ENCODE assay signal across 8 cellular contexts in genomic region chr6:27823714-27824247, GRCh38.
A peak's percentile ranks its signal among the peaks of the same experiment; 100 is the strongest.
DNase-seq lines count a peak whose midpoint lies in the region; ATAC-seq and TF ChIP-seq lines count a peak whose summit lies in the region.
"Not testable (repeated sequence)": the region's sequence is repeated elsewhere in the genome, so short reads cannot be mapped to it uniquely, and the experiment has no call there.

No MANE protein-coding gene starts in this region.

- H2AK5ac ChIP-seq in mesenchymal stem cell (ENCODE audit: low read length, severe bottlenecking), result not testable (repeated sequence)

- WGBS in mesenchymal stem cell, result 1% methylated on average over 12 of the region's 36 CpGs

- H3K4me3 ChIP-seq in effector memory CD4-positive, alpha-beta T cell (ENCODE audit: insufficient read depth, low read depth, low read length, poor library complexity, severe bottlenecking), result peak overlapping the region; percentile 39
- H3K4me3 ChIP-seq in mesenchymal stem cell (ENCODE audit: insufficient read depth in 1 of 2, low read depth in 1 of 2, low read length in 2 of 2), result peak overlapping the region in 1 of 2 experiments; percentile 80

- H3K36me3 ChIP-seq in effector memory CD4-positive, alpha-beta T cell (ENCODE audit: control insufficient read depth, insufficient read depth, low read length); mesenchymal stem cell (ENCODE audit: control insufficient read depth in 1 of 2, insufficient read depth in 2 of 2, low read depth in 1 of 2, low read length in 2 of 2): not testable (repeated sequence)

- POLR2A ChIA-PET in activated CD8-positive, alpha-beta T cell treated with anti-CD3 and anti-CD28 coated beads for 36 hours (lab: Charles Lee), result interaction anchor here (0.7 to 9.2 kb wide), 15 partner anchors 12 to 1803 kb away, joined by 3 to 364 read pairs (median 8); a partner anchor contains a TSS

- H2BK120ac ChIP-seq in mesenchymal stem cell (ENCODE audit: low read depth, low read length), result not testable (repeated sequence)

- not testable (repeated sequence) for H3K14ac ChIP-seq in mesenchymal stem cell (ENCODE audit: low read length in 2 of 2)

- not testable (repeated sequence) for H3K4me1 ChIP-seq in effector memory CD4-positive, alpha-beta T cell (ENCODE audit: control insufficient read depth, insufficient read depth, low read length, poor library complexity, severe bottlenecking); mesenchymal stem cell (ENCODE audit: control insufficient read depth, insufficient read depth, low read depth, low read length)

- not testable (repeated sequence) for H2BK12ac ChIP-seq in mesenchymal stem cell (ENCODE audit: low read length in 2 of 2)

- peak; percentile 48 for ATAC-seq in GM21576 (IDR thresholded peaks at IDR 0.05; ENCODE audit: unreplicated experiment)
- ATAC-seq in activated CD8-positive, alpha-beta T cell treated with anti-CD3 and anti-CD28 coated beads for 36 hours, result peak; percentile 82

- not testable (repeated sequence) for H3K27me3 ChIP-seq in effector memory CD4-positive, alpha-beta T cell (replicated peaks; ENCODE audit: control insufficient read depth, insufficient read depth, low read length, poor library complexity, severe bottlenecking); mesenchymal stem cell (ENCODE audit: control insufficient read depth in 1 of 2, insufficient read depth in 1 of 2, low read length in 2 of 2)

- peak overlapping the region; percentile 99 for H3K27ac Mint-ChIP-seq in activated CD8-positive, alpha-beta T cell treated with anti-CD3 and anti-CD28 coated beads for 36 hours

- H3K4me3 Mint-ChIP-seq in activated CD8-positive, alpha-beta T cell treated with anti-CD3 and anti-CD28 coated beads for 36 hours, result peak overlapping the region; percentile 91

- peak; percentile 71 for DNase-seq in DMS153 (lab: John Stamatoyannopoulos, UW)
- peak; percentile 48 for DNase-seq in HS-5 (ENCODE audit: low read depth)
- DNase-seq in NK-92 treated with Interleukin-12 subunit alpha and Interleukin-12 subunit beta, amount 100 ng/mL, for 24 hours (lab: John Stamatoyannopoulos, UW), result peak; percentile 66
- DNase-seq in activated CD8-positive, alpha-beta T cell treated with anti-CD3 and anti-CD28 coated beads for 36 hours, result peak; percentile 80
- peak; percentile 34 to 51 (median 51) for DNase-seq in effector memory CD4-positive, alpha-beta T cell
- peak; percentile 72 for DNase-seq in mesenchymal stem cell
- DNase-seq in stimulated activated CD8-positive, alpha-beta memory T cell treated with anti-CD3 and anti-CD28 coated beads, Interleukin-4, amount 100 ng/mL, for 48 hours, result peak; percentile 74

- H3K36me3 Mint-ChIP-seq in activated CD8-positive, alpha-beta T cell treated with anti-CD3 and anti-CD28 coated beads for 36 hours (ENCODE audit: low read depth), result not testable (repeated sequence)

- CTCF ChIA-PET in activated CD8-positive, alpha-beta T cell treated with anti-CD3 and anti-CD28 coated beads for 36 hours (lab: Charles Lee), result interaction anchor here (1.3 to 8.8 kb wide), 3 partner anchors 12 to 72 kb away, joined by 3 to 74 read pairs (median 13); a partner anchor contains a TSS

- not testable (repeated sequence) for H3K9me3 ChIP-seq in effector memory CD4-positive, alpha-beta T cell (ENCODE audit: control insufficient read depth, low read length); mesenchymal stem cell (ENCODE audit: control insufficient read depth, low read length)

- peak overlapping the region; percentile 6 for H3K4me2 ChIP-seq in mesenchymal stem cell (ENCODE audit: low read length, poor library complexity, severe bottlenecking)

- not testable (repeated sequence) for H3K23ac ChIP-seq in mesenchymal stem cell (ENCODE audit: low read length in 2 of 2)

- peaks cover 23% of the 10 kb centered on the region for H3K4me1 Mint-ChIP-seq in activated CD8-positive, alpha-beta T cell treated with anti-CD3 and anti-CD28 coated beads for 36 hours (ENCODE audit: low read depth)

- not testable (repeated sequence) for H4K8ac ChIP-seq in mesenchymal stem cell (ENCODE audit: low read length)

- H3K27me3 Mint-ChIP-seq in activated CD8-positive, alpha-beta T cell treated with anti-CD3 and anti-CD28 coated beads for 36 hours, result not testable (repeated sequence)

- intact Hi-C loops in activated CD8-positive, alpha-beta T cell treated with anti-CD3 and anti-CD28 coated beads for 36 hours (cut with micrococcal nuclease), result not testable (repeated sequence)

- not testable (repeated sequence) for H3K9me3 Mint-ChIP-seq in activated CD8-positive, alpha-beta T cell treated with anti-CD3 and anti-CD28 coated beads for 36 hours

- not testable (repeated sequence) for H2BK5ac ChIP-seq in mesenchymal stem cell (ENCODE audit: low read depth, low read length, poor library complexity, severe bottlenecking)

- H3K18ac ChIP-seq in mesenchymal stem cell (ENCODE audit: low read depth in 1 of 2, low read length in 2 of 2), result not testable (repeated sequence)

- H2AFZ ChIP-seq in mesenchymal stem cell (ENCODE audit: low read depth, low read length), result peak overlapping the region; percentile 42

- H3K79me1 ChIP-seq in mesenchymal stem cell (replicated peaks; ENCODE audit: low read length, poor library complexity, severe bottlenecking), result not testable (repeated sequence)

- peak overlapping the region; percentile 89 for H3K9ac ChIP-seq in mesenchymal stem cell (ENCODE audit: low read length)

- not testable (repeated sequence) for H3K4ac ChIP-seq in mesenchymal stem cell (ENCODE audit: low read depth in 1 of 2, low read length in 2 of 2)

- not testable (repeated sequence) for TF ChIP-seq CTCF in activated CD8-positive, alpha-beta T cell treated with anti-CD3 and anti-CD28 coated beads for 36 hours (IDR thresholded peaks at IDR 0.05)

- not testable (repeated sequence) for H2BK15ac ChIP-seq in mesenchymal stem cell (ENCODE audit: low read depth, poor library complexity, severe bottlenecking)

- peak overlapping the region; percentile 83 for H3K27ac ChIP-seq in effector memory CD4-positive, alpha-beta T cell (ENCODE audit: insufficient read depth, low read length, poor library complexity, severe bottlenecking)
- H3K27ac ChIP-seq in mesenchymal stem cell (ENCODE audit: low read length, poor library complexity, severe bottlenecking), result peak overlapping the region; percentile 61

- not testable (repeated sequence) for H4K91ac ChIP-seq in mesenchymal stem cell (ENCODE audit: low read length)
